ENCODE assay signal across 9 cellular contexts in the genomic region with DNA sequence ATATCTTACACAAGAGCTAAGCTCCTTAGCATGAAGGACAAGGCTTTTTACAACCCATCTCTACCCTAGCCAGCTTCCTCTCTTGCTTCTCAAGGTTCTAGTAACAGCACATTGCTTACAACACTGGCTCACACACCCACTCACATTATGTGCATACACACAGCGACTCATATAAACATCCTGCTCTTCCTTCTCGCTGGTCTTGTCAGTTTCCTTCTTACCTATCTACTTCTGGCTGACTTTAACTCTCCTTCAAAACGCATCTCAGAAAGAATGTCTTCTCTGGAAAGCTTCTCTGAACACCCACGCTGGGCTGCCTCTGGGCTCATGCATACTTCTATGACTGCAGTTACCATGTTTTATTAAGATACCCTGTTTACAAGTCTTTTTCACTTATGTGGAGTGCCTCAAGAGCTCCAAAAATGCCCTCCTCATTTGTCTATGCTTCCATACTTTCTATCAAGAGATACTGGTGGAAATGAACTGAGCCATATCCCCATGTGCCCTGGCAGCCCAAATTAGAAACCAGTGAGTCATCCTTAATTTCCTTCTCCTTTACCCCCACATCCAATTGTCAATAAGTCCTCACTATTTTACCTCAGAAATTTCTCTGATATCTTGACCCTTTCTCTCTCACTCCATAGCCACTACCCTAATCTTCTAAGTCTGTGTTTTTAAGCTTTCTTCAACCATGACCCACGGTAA.
DNase-seq lines count a peak whose midpoint lies in the region; ATAC-seq and TF ChIP-seq lines count a peak whose summit lies in the region.
"Had no signal": no experiment of that assay in that cellular context is flagged by ENCODE, and none has a peak within 500 bp of the region (broad histone marks: within the 10 kb centered on the region; RNA-seq: fewer than 3 reads in every experiment).

No MANE protein-coding gene starts in this region.

- in situ Hi-C loops in ACHN (cut with HindIII; ENCODE audit: low pct_ligation_motif_present, low pct_unique_long_range_greater_than_20kb, low sequenced_read_pairs), result no loop called here

- no peak for TF ChIP-seq CTCF in fibroblast of pulmonary artery (IDR thresholded peaks at IDR 0.05; ENCODE audit: low read length, missing control alignments)

- peak; percentile 60 for DNase-seq in A172 (ENCODE audit: low spot score)
- peak; percentile 10 for DNase-seq in T follicular helper cell (ENCODE audit: low read depth)
- peak; percentile 44 for DNase-seq in fibroblast of pulmonary artery (ENCODE audit: low read depth)
- DNase-seq in ACHN, result no peak
- DNase-seq in mesenteric fat pad (ENCODE audit: low spot score), result no peak
- no peak for DNase-seq in KG1 (lab: John Stamatoyannopoulos, UW)
- no peak for DNase-seq in cerebellar cortex (ENCODE audit: low spot score)

- H3K4me3 ChIP-seq in fibroblast of pulmonary artery (replicated peaks; ENCODE audit: low read depth, low read length), result no peak overlapping the region
- H3K4me3 ChIP-seq: SJSA1 had no signal

- peak; percentile 75 for ATAC-seq in GM21723 (IDR thresholded peaks at IDR 0.05; ENCODE audit: unreplicated experiment)

Comparison
In these comparisons a context has a peak if more than half of its experiments do, and no peak if none do; other contexts are left out.
1. DNase-seq: peak in A172 (single experiment), T follicular helper cell (single experiment) and fibroblast of pulmonary artery (single experiment); none in ACHN (single experiment), mesenteric fat pad (single experiment), KG1 (single experiment) and cerebellar cortex (single experiment).